ENCODE assay signal across 11 cellular contexts in genomic region chr4:74148205-74148604, GRCh38. TPM values are rescaled to one million over a fixed set of nuclear protein-coding genes. Genes with fewer than 3 reads are reported as not detected.
"Had no signal": no experiment of that assay in that cellular context is flagged by ENCODE, and none has a peak within 500 bp of the region (broad histone marks: within the 10 kb centered on the region; RNA-seq: fewer than 3 reads in every experiment).

No MANE protein-coding gene starts in this region.

- H3K4me3 Mint-ChIP-seq: GM23338, H9, HFFc6 had no signal

- H3K27ac ChIP-seq: GM23248 had no signal

- H3K36me3 ChIP-seq: HAP-1 had no signal

- H3K4me3 ChIP-seq: GM23248, GM23338, HAP-1 had no signal

- H3K4me1 Mint-ChIP-seq: GM23338 had no signal

- H3K4me1 ChIP-seq: HAP-1 had no signal

- H3K9me3 Mint-ChIP-seq: GM23338, H9 had no signal

- ATAC-seq: GM23338, HCT116 had no signal

- DNase-seq: GM23248, GOT3, H7, H9, HCEC 1CT, HFFc6 had no signal

- H3K27ac Mint-ChIP-seq: GM23338, H9, HFFc6 had no signal

- FAIRE-seq: H1, H54 had no signal

- H3K9me3 ChIP-seq: HAP-1 had no signal

- H3K4me2 ChIP-seq: GM23338 had no signal

RNA-seq across cellular contexts. Expression of gene CXCL2, which starts 49.2 kb away (rescaled TPM):
- total RNA-seq: H7 had no signal
